Comparison of ENCODE assay signal across 24 cellular contexts in the genomic region with DNA sequence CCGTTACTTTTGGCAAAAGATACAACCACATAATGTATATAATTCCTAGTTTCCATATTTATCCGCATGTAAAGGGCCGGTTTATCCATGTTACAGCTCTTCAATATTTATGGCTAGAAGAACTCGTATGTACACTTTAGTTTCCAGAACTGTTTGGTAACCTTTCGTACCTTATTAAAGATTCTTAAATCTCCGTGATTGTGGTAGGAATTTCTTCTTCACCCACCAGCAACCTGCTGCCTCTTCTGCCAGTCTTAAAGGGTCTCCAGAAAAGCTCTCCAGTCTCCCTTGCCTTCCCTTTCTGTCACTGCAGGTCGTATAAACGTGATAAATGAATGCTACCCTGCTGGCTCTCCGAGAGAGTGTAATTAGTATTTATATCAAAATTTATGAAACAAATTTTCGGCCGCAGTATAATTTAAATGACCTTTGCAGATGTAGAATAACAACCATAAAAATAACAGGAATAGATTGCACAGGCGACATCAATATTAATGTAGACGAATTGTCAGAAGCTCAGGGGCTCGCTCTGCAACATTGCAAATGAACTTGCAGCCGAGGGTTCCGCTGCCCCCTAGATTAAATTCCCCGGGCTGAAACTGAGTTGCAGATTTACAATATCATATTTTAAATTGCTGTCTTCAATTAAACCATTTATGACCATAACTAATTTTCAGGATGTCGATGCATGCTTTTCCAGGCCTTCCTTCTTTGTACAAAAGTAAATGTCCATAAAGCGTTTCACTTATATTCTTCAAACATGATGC. TPM values are rescaled to one million over a fixed set of nuclear protein-coding genes. Genes with fewer than 3 reads are reported as not detected.
A peak's percentile ranks its signal among the peaks of the same experiment; 100 is the strongest.
DNase-seq lines count a peak whose midpoint lies in the region; ATAC-seq and TF ChIP-seq lines count a peak whose summit lies in the region.
"Had no signal": no experiment of that assay in that cellular context is flagged by ENCODE, and none has a peak within 500 bp of the region (broad histone marks: within the 10 kb centered on the region; RNA-seq: fewer than 3 reads in every experiment).

No MANE protein-coding gene starts in this region.

- no peaks in the 10 kb centered on the region for H4K20me1 ChIP-seq in osteoblast (ENCODE audit: insufficient read depth, low read length)

- H3K27ac Mint-ChIP-seq in activated CD4-positive, alpha-beta T cell treated with anti-CD3 and anti-CD28 coated beads, Interleukin-2, amount 10 ng/mL, durations not matched to agents 24 days and 14 days = no peak overlapping the region
- H3K27ac Mint-ChIP-seq: activated CD8-positive, alpha-beta T cell treated with anti-CD3 and anti-CD28 coated beads, Interleukin-2, amount 10 ng/mL, durations not matched to agents 7 days and 5 days had no signal

- TF ChIP-seq CTCF in GM20000 (IDR thresholded peaks at IDR 0.05; ENCODE audit: extremely low read depth, missing control alignments) = no peak
- TF ChIP-seq CTCF in dorsolateral prefrontal cortex (IDR thresholded peaks at IDR 0.05 in 54 of 56, conservative IDR thresholded peaks at IDR 0.05 in 2 of 56; ENCODE audit: low read depth in 1 of 56, partially characterized antibody in 56 of 56) = no peak
- TF ChIP-seq CTCF in osteoblast (IDR thresholded peaks at IDR 0.05; ENCODE audit: extremely low read depth, low read depth, low read length) = no peak
- no peak for TF ChIP-seq CTCF in esophagus muscularis mucosa (IDR thresholded peaks at IDR 0.05)

- H3K9me3 Mint-ChIP-seq in activated CD4-positive, alpha-beta T cell treated with anti-CD3 and anti-CD28 coated beads, Interleukin-2, amount 10 ng/mL, durations not matched to agents 24 days and 14 days = peaks cover 19% of the 10 kb centered on the region

- H3K9me3 ChIP-seq in SK-N-MC (ENCODE audit: low read depth, low read length) = no peaks in the 10 kb centered on the region
- H3K9me3 ChIP-seq in osteoblast (ENCODE audit: low read depth, low read length) = peaks cover 3% of the 10 kb centered on the region
- peaks cover 0 to 17% (median 0%) of the 10 kb centered on the region in 4 donors for H3K9me3 ChIP-seq in esophagus muscularis mucosa
- H3K9me3 ChIP-seq: ovary had no signal

- no peak overlapping the region for H3K4me2 ChIP-seq in osteoblast (ENCODE audit: insufficient read depth, low read length)
- H3K4me2 ChIP-seq: KMS-11 had no signal

- peaks cover 63% of the 10 kb centered on the region for H3K27me3 Mint-ChIP-seq in activated CD4-positive, alpha-beta T cell treated with anti-CD3 and anti-CD28 coated beads, Interleukin-2, amount 10 ng/mL, durations not matched to agents 24 days and 14 days

- H3K9ac ChIP-seq in SK-N-MC (ENCODE audit: insufficient read length) = no peak overlapping the region
- H3K9ac ChIP-seq: KMS-11 had no signal

- 19% methylated on average over 19 of the region's 19 CpGs for WGBS in esophagus muscularis mucosa

- H3K27me3 ChIP-seq in dorsolateral prefrontal cortex (peaks cover 0 to 91% (median 53%) of the 10 kb centered on the region in 45 donors), osteoblast (ENCODE audit: insufficient read depth, low read length) (peaks cover 93% of the 10 kb centered on the region), esophagus muscularis mucosa (peaks cover 7 to 100% (median 91%) of the 10 kb centered on the region in 4 donors)
- H3K27me3 ChIP-seq: SJCRH30 had no signal

- H3K4me1 ChIP-seq in osteoblast (ENCODE audit: insufficient read depth, low read length) (no peaks in the 10 kb centered on the region), esophagus muscularis mucosa (peaks cover 37 to 51% (median 44%) of the 10 kb centered on the region in 4 donors)
- H3K4me1 ChIP-seq: SJCRH30 had no signal

- H3K4me3 ChIP-seq in SK-N-MC (0 out of 2 replicates have a peak overlapping the region, but pooled peaks have one; percentile 11), dorsolateral prefrontal cortex (peak overlapping the region in 51 of 59 donors; percentile 0 to 76 (median 27)), osteoblast (ENCODE audit: insufficient read depth, low read length) (no peak overlapping the region), esophagus muscularis mucosa (no peak overlapping the region)
- H3K4me3 ChIP-seq: SJCRH30 had no signal

- H3K36me3 Mint-ChIP-seq in activated CD4-positive, alpha-beta T cell treated with anti-CD3 and anti-CD28 coated beads, Interleukin-2, amount 10 ng/mL, durations not matched to agents 24 days and 14 days (ENCODE audit: low read depth) = peaks cover 15% of the 10 kb centered on the region

- no peak overlapping the region for H3K4me3 Mint-ChIP-seq in activated CD4-positive, alpha-beta T cell treated with anti-CD3 and anti-CD28 coated beads, Interleukin-2, amount 10 ng/mL, durations not matched to agents 24 days and 14 days

- no peak for TF ChIP-seq EP300 in esophagus muscularis mucosa (IDR thresholded peaks at IDR 0.05)

- intact Hi-C loops in dorsolateral prefrontal cortex (cut with DNase I) (no loop called here), esophagus muscularis mucosa (cut with DNase I) (loop anchor here (5.0 kb wide), 1 partner anchor 37 kb away; no protein-coding TSS in a partner anchor)
- intact Hi-C loops in activated CD4-positive, alpha-beta T cell treated with anti-CD3 and anti-CD28 coated beads, Interleukin-2, amount 10 ng/mL, durations not matched to agents 24 days and 14 days (cut with micrococcal nuclease) = loop anchor here (5.0 kb wide), 1 partner anchor 37 kb away; no protein-coding TSS in a partner anchor

- H3K36me3 ChIP-seq in SK-N-MC (ENCODE audit: insufficient read depth, low read length) = no peaks in the 10 kb centered on the region; the same call in 1 of the 2 replicates
- no peaks in the 10 kb centered on the region for H3K36me3 ChIP-seq in osteoblast (ENCODE audit: insufficient read depth, low read length)
- no peaks in the 10 kb centered on the region for H3K36me3 ChIP-seq in esophagus muscularis mucosa
- H3K36me3 ChIP-seq: esophagus squamous epithelium, ovary, right atrium auricular region, upper lobe of left lung had no signal

- no peak for TF ChIP-seq POLR2A in esophagus muscularis mucosa (IDR thresholded peaks at IDR 0.05; ENCODE audit: low read depth)

- DNase-seq in GM20000 (ENCODE audit: low spot score) = peak; percentile 9
- DNase-seq in SK-N-MC (ENCODE audit: low read depth, low spot score) = peak; percentile 22
- DNase-seq in dorsolateral prefrontal cortex = no peak
- peak; percentile 65 for DNase-seq in osteoblast (ENCODE audit: insufficient read length, low spot score, missing footprints)
- no peak for DNase-seq in esophagus muscularis mucosa (ENCODE audit: extremely low spot score)
- no peak for DNase-seq in activated CD4-positive, alpha-beta T cell treated with anti-CD3 and anti-CD28 coated beads, Interleukin-2, amount 10 ng/mL, durations not matched to agents 24 days and 14 days
- DNase-seq: activated CD8-positive, alpha-beta T cell treated with anti-CD3 and anti-CD28 coated beads, Interleukin-2, amount 10 ng/mL, durations not matched to agents 7 days and 5 days; activated effector memory CD4-positive, alpha-beta T cell treated with anti-CD3 and anti-CD28 coated beads, Interleukin-2, amount 50 U/mL, for 16 hours; Calu3; DMS79 treated with DMSO at 0.1 percent for 48 hours; esophagus squamous epithelium; foreskin melanocyte; NCI-H1436 treated with DMSO at 0.1 percent for 48 hours; NCI-H345; NCI-H748 treated with DMSO at 0.1 percent for 48 hours; ovary; SJCRH30; stimulated activated CD4-positive, alpha-beta T cell treated with anti-CD3 and anti-CD28 coated beads, Interleukin-2, amount 100 ng/mL, for 48 hours; upper lobe of left lung had no signal

- no peak for ATAC-seq in GM21576 (IDR thresholded peaks at IDR 0.05; ENCODE audit: unreplicated experiment)
- ATAC-seq: activated CD8-positive, alpha-beta T cell treated with anti-CD3 and anti-CD28 coated beads, Interleukin-2, amount 10 ng/mL, durations not matched to agents 7 days and 5 days had no signal

- H3K27ac ChIP-seq in SK-N-MC (no peak overlapping the region), dorsolateral prefrontal cortex (peak overlapping the region in 45 of 59 donors; percentile 1 to 99 (median 54)), osteoblast (ENCODE audit: low read depth, low read length) (no peak overlapping the region), esophagus muscularis mucosa (replicated peaks in 1 of 4) (no peak overlapping the region)
- H3K27ac ChIP-seq: C4-2B, coronary artery, esophagus squamous epithelium, KMS-11, ovary, right atrium auricular region, SJCRH30, upper lobe of left lung had no signal

- H3K79me2 ChIP-seq in osteoblast (ENCODE audit: insufficient read depth, low read length) = no peaks in the 10 kb centered on the region

- H2AFZ ChIP-seq in osteoblast (ENCODE audit: low read length) = no peak overlapping the region

- H3K4me1 Mint-ChIP-seq in activated CD4-positive, alpha-beta T cell treated with anti-CD3 and anti-CD28 coated beads, Interleukin-2, amount 10 ng/mL, durations not matched to agents 24 days and 14 days = peaks cover 13% of the 10 kb centered on the region

RNA-seq across cellular contexts. Expression of a gene that starts 5.4 kb away (rescaled TPM):
- 100 to 1,000 TPM in 1 of 120 experiments, 10 to 100 TPM in 119; 17.4 to 211 (median 34.4) TPM for total RNA-seq in dorsolateral prefrontal cortex
- 2.1 and 3.6 TPM in 2 replicates for total RNA-seq in osteoblast
- total RNA-seq in esophagus muscularis mucosa = not detected
- total RNA-seq in activated CD4-positive, alpha-beta T cell treated with anti-CD3 and anti-CD28 coated beads, Interleukin-2, amount 10 ng/mL, durations not matched to agents 24 days and 14 days = not detected in 2 replicates
- total RNA-seq: activated CD8-positive, alpha-beta T cell treated with anti-CD3 and anti-CD28 coated beads, Interleukin-2, amount 10 ng/mL, durations not matched to agents 7 days and 5 days; Calu3; esophagus squamous epithelium; upper lobe of left lung had no signal

RNA-seq across cellular contexts. Expression of a gene that starts 8.2 kb away (rescaled TPM):
- total RNA-seq in dorsolateral prefrontal cortex = 10 to 100 TPM in 8 of 120 experiments, 1 to 10 TPM in 112; 1.5 to 13.5 (median 4.8) TPM
- total RNA-seq in osteoblast = 0.29 and 0.72 TPM in 2 replicates
- not detected for total RNA-seq in esophagus muscularis mucosa
- total RNA-seq in activated CD4-positive, alpha-beta T cell treated with anti-CD3 and anti-CD28 coated beads, Interleukin-2, amount 10 ng/mL, durations not matched to agents 24 days and 14 days = not detected in 2 replicates
- total RNA-seq: activated CD8-positive, alpha-beta T cell treated with anti-CD3 and anti-CD28 coated beads, Interleukin-2, amount 10 ng/mL, durations not matched to agents 7 days and 5 days; Calu3; esophagus squamous epithelium; ovary; right atrium auricular region; upper lobe of left lung had no signal

Comparison
In these comparisons a context has a peak if more than half of its experiments do, and no peak if none do; other contexts are left out.
1. DNase-seq: peak in GM20000 (single experiment), SK-N-MC (single experiment) and osteoblast (single experiment); none in dorsolateral prefrontal cortex (0 of 10), esophagus muscularis mucosa (single experiment) and activated CD4-positive, alpha-beta T cell treated with anti-CD3 and anti-CD28 coated beads, Interleukin-2, amount 10 ng/mL, durations not matched to agents 24 days and 14 days (single experiment).
2. H3K27ac ChIP-seq: peak in dorsolateral prefrontal cortex (45 of 59); none in SK-N-MC (single experiment), osteoblast (single experiment) and esophagus muscularis mucosa (0 of 4).
3. H3K4me3 ChIP-seq: peak in SK-N-MC (single experiment) and dorsolateral prefrontal cortex (51 of 59); none in osteoblast (single experiment) and esophagus muscularis mucosa (0 of 4).
4. intact Hi-C loops: an anchor here in esophagus muscularis mucosa (5.0 kb wide) and activated CD4-positive, alpha-beta T cell treated with anti-CD3 and anti-CD28 coated beads, Interleukin-2, amount 10 ng/mL, durations not matched to agents 24 days and 14 days (5.0 kb wide); none called in dorsolateral prefrontal cortex.